Comparison of ENCODE assay signal across 14 cellular contexts in the genomic region with DNA sequence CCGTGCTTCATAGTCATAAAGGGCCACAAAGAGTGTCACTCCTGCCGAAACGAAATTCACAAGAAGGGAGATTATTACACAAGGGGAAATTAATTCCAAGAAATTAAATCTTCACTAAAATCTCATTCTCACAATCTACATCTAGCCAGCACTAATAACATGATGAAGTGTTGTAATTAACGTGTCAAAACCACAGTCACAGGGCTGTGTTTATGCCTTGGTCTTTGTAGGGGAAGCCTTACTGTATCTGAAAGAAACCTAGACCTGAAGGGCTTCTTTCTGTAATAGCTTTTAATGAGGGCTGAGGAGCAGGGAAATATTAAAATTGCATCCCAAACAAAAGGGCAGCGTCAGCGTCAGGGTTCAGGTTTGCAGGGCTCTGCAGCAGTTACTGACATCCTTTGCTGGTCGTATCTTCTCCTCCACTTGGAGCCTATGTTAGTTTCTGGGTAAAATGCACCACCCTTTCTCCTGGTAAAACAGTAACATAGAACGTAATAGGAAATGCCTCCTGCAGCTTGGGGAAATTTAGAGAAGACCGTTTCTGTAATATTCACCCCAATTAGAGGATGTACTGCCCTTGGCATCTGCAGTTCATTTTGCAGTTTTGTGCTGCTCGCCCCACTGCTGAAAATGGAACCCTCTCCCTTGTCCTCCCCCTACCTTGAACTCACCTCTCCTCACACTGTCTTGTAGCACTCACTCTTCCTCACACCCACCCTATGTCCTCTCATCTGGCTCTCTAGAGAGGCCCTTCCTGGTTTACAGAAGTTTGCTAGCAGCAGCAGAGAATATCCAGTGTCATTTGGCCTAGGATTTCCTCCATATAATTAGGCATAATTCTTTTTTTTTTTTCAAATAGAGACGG.
A peak's percentile ranks its signal among the peaks of the same experiment; 100 is the strongest.
DNase-seq lines count a peak whose midpoint lies in the region; TF ChIP-seq lines count a peak whose summit lies in the region.
"Had no signal": no experiment of that assay in that cellular context is flagged by ENCODE, and none has a peak within 500 bp of the region (broad histone marks: within the 10 kb centered on the region; RNA-seq: fewer than 3 reads in every experiment).

No MANE protein-coding gene starts in this region.

- TF ChIP-seq CTCF in dorsolateral prefrontal cortex (IDR thresholded peaks at IDR 0.05 in 54 of 56, conservative IDR thresholded peaks at IDR 0.05 in 2 of 56; ENCODE audit: low read depth in 1 of 56, partially characterized antibody in 56 of 56) (no peak), spleen (IDR thresholded peaks at IDR 0.05 in 8 of 11, conservative IDR thresholded peaks at IDR 0.05 in 3 of 11) (no peak), testis (IDR thresholded peaks at IDR 0.05) (no peak)

- no peak overlapping the region for H3K4me3 ChIP-seq in dorsolateral prefrontal cortex
- no peak overlapping the region for H3K4me3 ChIP-seq in spleen
- H3K4me3 ChIP-seq in testis: no peak overlapping the region
- H3K4me3 ChIP-seq: neural progenitor cell, stomach, uterus had no signal

- H3K4me3 Mint-ChIP-seq in activated T-cell treated with anti-CD3 and anti-CD28 coated beads, Interleukin-2, amount 50 U/mL, for 24 hours: peak overlapping the region; percentile 21
- peak overlapping the region; percentile 15 for H3K4me3 Mint-ChIP-seq in T-helper 2 cell treated with Interferon-gamma antibody and Interleukin-4, amounts not matched to agents 5 μg/mL and 100 μg/mL, for 36 hours
- H3K4me3 Mint-ChIP-seq: neural progenitor cell had no signal

- intact Hi-C loops in dorsolateral prefrontal cortex (cut with DNase I) (loop anchor here in 1 of 2 donors (5.0 kb wide), 1 partner anchor 48 kb away; no protein-coding TSS in a partner anchor), spleen (cut with DNase I; ENCODE audit: low total_unique reads) (loop anchor here (5.0 kb wide), 1 partner anchor 328 kb away; no protein-coding TSS in a partner anchor), testis (cut with DNase I; ENCODE audit: low total_unique reads) (loop anchor here (5.0 to 10.0 kb wide), 2 partner anchors 283 to 330 kb away; no protein-coding TSS in a partner anchor)

- H3K36me3 ChIP-seq in spleen (peaks cover 0 to 75% (median 38%) of the 10 kb centered on the region in 6 donors), testis (ENCODE audit: low read depth, missing control alignments) (no peaks in the 10 kb centered on the region)
- H3K36me3 ChIP-seq: neural progenitor cell, uterus had no signal

- TF ChIP-seq POLR2A in spleen (IDR thresholded peaks at IDR 0.05) (no peak), testis (IDR thresholded peaks at IDR 0.05) (no peak)

- H3K27me3 ChIP-seq in dorsolateral prefrontal cortex: no peaks in the 10 kb centered on the region
- H3K27me3 ChIP-seq in spleen (replicated peaks in 1 of 7): no peaks in the 10 kb centered on the region
- no peaks in the 10 kb centered on the region for H3K27me3 ChIP-seq in testis
- H3K27me3 ChIP-seq: neural progenitor cell, stomach, uterus had no signal

- DNase-seq in activated T-cell treated with anti-CD3 and anti-CD28 coated beads, Interleukin-2, amount 50 U/mL, for 24 hours: no peak
- DNase-seq in activated T-cell treated with anti-CD3 and anti-CD28 coated beads for 4 hours: no peak
- DNase-seq in T-helper 2 cell treated with Interferon-gamma antibody and Interleukin-4, amounts not matched to agents 5 μg/mL and 100 μg/mL, for 36 hours (ENCODE audit: low spot score): no peak
- DNase-seq in dorsolateral prefrontal cortex: no peak
- no peak for DNase-seq in spleen
- DNase-seq in testis: no peak
- no peak for DNase-seq in hepatic stellate cell (ENCODE audit: low spot score)
- no peak for DNase-seq in G401 (ENCODE audit: low spot score)
- DNase-seq: EL; NCI-H146; NK-92 treated with Interleukin-12 subunit alpha and Interleukin-12 subunit beta, amount 100 ng/mL, for 24 hours; stomach; uterus had no signal

- H3K36me3 Mint-ChIP-seq in activated T-cell treated with anti-CD3 and anti-CD28 coated beads, Interleukin-2, amount 50 U/mL, for 24 hours (ENCODE audit: low read depth): peaks cover 99% of the 10 kb centered on the region
- peaks cover 49% of the 10 kb centered on the region for H3K36me3 Mint-ChIP-seq in T-helper 2 cell treated with Interferon-gamma antibody and Interleukin-4, amounts not matched to agents 5 μg/mL and 100 μg/mL, for 36 hours (ENCODE audit: low read depth)

- H3K9me3 ChIP-seq in spleen (no peaks in the 10 kb centered on the region), testis (no peaks in the 10 kb centered on the region)
- H3K9me3 ChIP-seq: stomach, uterus had no signal

- 79 to 86% (median 82%) methylated on average over 11 of the region's 11 CpGs for WGBS in spleen, 5 donors
- WGBS in testis, 2 donors: 91 to 93% methylated on average over 11 of the region's 11 CpGs

- H3K4me1 ChIP-seq in spleen (peaks cover 9 to 84% (median 27%) of the 10 kb centered on the region in 6 donors), testis (peaks cover 12% of the 10 kb centered on the region)
- H3K4me1 ChIP-seq: uterus had no signal

- H3K27ac ChIP-seq in dorsolateral prefrontal cortex (peak overlapping the region in 44 of 59 donors; percentile 0 to 85 (median 43)), spleen (peak overlapping the region in 5 of 8 donors; percentile 37 to 71 (median 61)), testis (no peak overlapping the region)
- H3K27ac ChIP-seq: neural progenitor cell had no signal

- no peaks in the 10 kb centered on the region for H3K27me3 Mint-ChIP-seq in activated T-cell treated with anti-CD3 and anti-CD28 coated beads, Interleukin-2, amount 50 U/mL, for 24 hours
- no peaks in the 10 kb centered on the region for H3K27me3 Mint-ChIP-seq in T-helper 2 cell treated with Interferon-gamma antibody and Interleukin-4, amounts not matched to agents 5 μg/mL and 100 μg/mL, for 36 hours (ENCODE audit: low read depth)

- no peaks in the 10 kb centered on the region for H3K9me3 Mint-ChIP-seq in activated T-cell treated with anti-CD3 and anti-CD28 coated beads, Interleukin-2, amount 50 U/mL, for 24 hours
- H3K9me3 Mint-ChIP-seq in T-helper 2 cell treated with Interferon-gamma antibody and Interleukin-4, amounts not matched to agents 5 μg/mL and 100 μg/mL, for 36 hours: no peaks in the 10 kb centered on the region
- H3K9me3 Mint-ChIP-seq: neural progenitor cell had no signal

- in situ Hi-C loops in G401 (cut with HindIII; ENCODE audit: low sequenced_read_pairs): no loop called here

- peaks cover 96% of the 10 kb centered on the region for H3K4me1 Mint-ChIP-seq in activated T-cell treated with anti-CD3 and anti-CD28 coated beads, Interleukin-2, amount 50 U/mL, for 24 hours (ENCODE audit: low read depth)
- H3K4me1 Mint-ChIP-seq in T-helper 2 cell treated with Interferon-gamma antibody and Interleukin-4, amounts not matched to agents 5 μg/mL and 100 μg/mL, for 36 hours (ENCODE audit: low read depth): peaks cover 35% of the 10 kb centered on the region

- H3K27ac Mint-ChIP-seq in activated T-cell treated with anti-CD3 and anti-CD28 coated beads, Interleukin-2, amount 50 U/mL, for 24 hours: peak overlapping the region; percentile 94
- peak overlapping the region; percentile 78 for H3K27ac Mint-ChIP-seq in T-helper 2 cell treated with Interferon-gamma antibody and Interleukin-4, amounts not matched to agents 5 μg/mL and 100 μg/mL, for 36 hours
- H3K27ac Mint-ChIP-seq: neural progenitor cell had no signal

Comparison
In these comparisons a context has a peak if more than half of its experiments do, and no peak if none do; other contexts are left out.
1. H3K27ac ChIP-seq: peak in dorsolateral prefrontal cortex (44 of 59) and spleen (5 of 8); none in testis (0 of 2).